In genomic region chr5:42858709-42859108, GRCh38 we compare ENCODE assay signal across 10 cellular contexts. TPM values are rescaled to one million over a fixed set of nuclear protein-coding genes. Genes with fewer than 3 reads are reported as not detected.
DNase-seq lines count a peak whose midpoint lies in the region; ATAC-seq, FAIRE-seq and TF ChIP-seq lines count a peak whose summit lies in the region.
"Had no signal": no experiment of that assay in that cellular context is flagged by ENCODE, and none has a peak within 500 bp of the region (broad histone marks: within the 10 kb centered on the region; RNA-seq: fewer than 3 reads in every experiment).

No MANE protein-coding gene starts in this region.

- TF ChIP-seq EP300 in tibial nerve (IDR thresholded peaks at IDR 0.05) = no peak

- ATAC-seq in GM21723 (IDR thresholded peaks at IDR 0.05; ENCODE audit: unreplicated experiment) = no peak

- TF ChIP-seq CTCF in esophagus squamous epithelium (IDR thresholded peaks at IDR 0.05) (no peak), tibial nerve (IDR thresholded peaks at IDR 0.05) (no peak)

- DNase-seq in SJCRH30 = peak; percentile 21 to 60
- DNase-seq in esophagus squamous epithelium (lab: John Stamatoyannopoulos, UW) = no peak
- DNase-seq in midbrain (lab: John Stamatoyannopoulos, UW) = peak; percentile 73
- DNase-seq in tibial nerve (ENCODE audit: low spot score in 2 of 2) = no peak
- no peak for DNase-seq in foreskin melanocyte
- DNase-seq in GM19239 (ENCODE audit: insufficient read length, low spot score) = no peak
- DNase-seq: MG63 had no signal

- H3K9me3 ChIP-seq in SJCRH30 (replicated peaks) = peaks cover 16% of the 10 kb centered on the region
- no peaks in the 10 kb centered on the region for H3K9me3 ChIP-seq in esophagus squamous epithelium
- H3K9me3 ChIP-seq in tibial nerve = no peaks in the 10 kb centered on the region
- H3K9me3 ChIP-seq: MG63 had no signal

- H3K4me3 ChIP-seq in SJCRH30 = no peak overlapping the region
- peak overlapping the region in 1 of 4 donors; percentile 22 for H3K4me3 ChIP-seq in esophagus squamous epithelium
- peak overlapping the region in 1 of 4 donors; percentile 4 for H3K4me3 ChIP-seq in tibial nerve
- H3K4me3 ChIP-seq: MG63 had no signal

- TF ChIP-seq POLR2A in esophagus squamous epithelium (IDR thresholded peaks at IDR 0.05) (no peak), tibial nerve (IDR thresholded peaks at IDR 0.05) (no peak)

- peaks cover 53% of the 10 kb centered on the region for H3K4me1 ChIP-seq in SJCRH30
- peaks cover 0 to 16% (median 12%) of the 10 kb centered on the region in 3 donors for H3K4me1 ChIP-seq in esophagus squamous epithelium
- H3K4me1 ChIP-seq in tibial nerve = peaks cover 4 to 49% (median 21%) of the 10 kb centered on the region in 4 donors

- H3K36me3 ChIP-seq in SJCRH30 = no peaks in the 10 kb centered on the region
- no peaks in the 10 kb centered on the region for H3K36me3 ChIP-seq in esophagus squamous epithelium
- no peaks in the 10 kb centered on the region for H3K36me3 ChIP-seq in tibial nerve
- H3K36me3 ChIP-seq: MG63 had no signal

- H3K27ac ChIP-seq in SJCRH30 (peak overlapping the region; percentile 98), esophagus squamous epithelium (peak overlapping the region in 3 of 4 donors; percentile 21 to 41 (median 38)), tibial nerve (peak overlapping the region; percentile 54 to 90 (median 69))

- FAIRE-seq in GM19239 (lab: Jason Lieb, UNC) = no peak

- 33% methylated on average over 7 of the region's 7 CpGs for WGBS in esophagus squamous epithelium, 2 donors
- 13 to 18% methylated on average over 7 of the region's 7 CpGs for WGBS in tibial nerve, 2 donors

- intact Hi-C loops in esophagus squamous epithelium (cut with DNase I) = no loop called here

- no peaks in the 10 kb centered on the region for H3K27me3 ChIP-seq in SJCRH30
- H3K27me3 ChIP-seq in esophagus squamous epithelium = no peaks in the 10 kb centered on the region
- no peaks in the 10 kb centered on the region for H3K27me3 ChIP-seq in tibial nerve
- H3K27me3 ChIP-seq: MG63 had no signal

RNA-seq across cellular contexts. Expression of gene SELENOP, which starts 47.0 kb away (rescaled TPM):
- 195 and 221 TPM in 2 replicates for total RNA-seq in SJCRH30 (2014; rRNA removed; shearing (Covaris generic))
- total RNA-seq in esophagus squamous epithelium (100 to 1,000 TPM in 2 of 4 donors, 10 to 100 TPM in 2; 74.7 to 381 (median 211) TPM), tibial nerve (100 to 1,000 TPM; 323 to 965 (median 866) TPM)
- total RNA-seq: activated T-helper 1 cell treated with anti-CD3 and anti-CD28 coated beads, Interleukin-12 subunit alpha, Interleukin-12 subunit beta, Interleukin-2, Interleukin-4 antibody, amounts not matched to agents 30 ng/mL and 10 ng/mL and 1 ng/mL, durations not matched to agents 14 hours and 24 hours and 36 hours; Daoy had no signal

Comparison
In these comparisons a context has a peak if more than half of its experiments do, and no peak if none do; other contexts are left out.
1. DNase-seq: peak in SJCRH30 (2 of 2) and midbrain (single experiment); none in esophagus squamous epithelium (single experiment), tibial nerve (0 of 2), foreskin melanocyte (single experiment) and GM19239 (single experiment).
2. H3K27ac ChIP-seq: peak in every context shown above with its lines; median percentile 98 in SJCRH30; 69 in tibial nerve; 38 in esophagus squamous epithelium.